ENCODE assay signal across 8 cellular contexts in the genomic region with DNA sequence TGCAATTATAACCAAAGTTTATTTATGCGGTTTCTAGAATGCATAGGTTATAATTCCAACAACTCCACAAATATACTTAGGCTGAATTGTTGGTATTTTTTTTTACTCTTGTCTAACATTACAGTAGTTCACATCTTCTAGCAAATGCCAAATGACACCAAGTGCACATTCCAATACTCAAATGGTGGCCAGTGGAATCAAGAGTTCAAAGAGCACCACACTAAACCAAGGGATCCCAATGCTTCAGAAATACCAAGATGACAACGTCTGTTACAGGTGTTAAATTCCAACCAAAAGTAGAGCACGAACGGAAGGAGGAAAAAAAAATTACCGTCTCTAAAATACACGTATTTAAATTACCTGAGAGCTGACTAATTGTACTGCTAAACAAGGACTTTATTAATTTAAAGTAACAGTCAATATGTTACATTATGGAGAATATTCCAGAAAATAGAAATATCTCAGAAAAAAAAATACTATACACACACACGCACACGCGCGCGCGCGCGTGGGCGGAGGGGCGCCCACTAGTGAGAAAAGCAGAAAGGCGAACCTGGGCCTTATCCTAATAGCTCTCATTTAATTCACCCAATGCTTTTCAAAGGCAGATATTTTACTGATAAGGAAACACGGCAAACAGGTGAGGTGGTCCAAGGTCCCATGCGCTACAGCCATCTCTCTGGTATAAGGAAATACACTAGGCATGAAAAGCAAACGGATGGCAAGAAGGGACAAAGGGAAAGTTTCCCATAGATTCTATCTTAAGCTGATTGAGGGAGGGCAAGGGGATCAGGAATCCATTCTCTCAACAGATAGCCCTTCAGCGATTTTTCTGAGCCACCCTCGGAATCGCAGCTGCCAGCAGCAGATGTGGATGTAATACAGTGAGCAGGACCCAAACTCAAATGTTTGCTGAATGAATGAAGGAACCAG. TPM values are rescaled to one million over a fixed set of nuclear protein-coding genes. Genes with fewer than 3 reads are reported as not detected.
DNase-seq lines count a peak whose midpoint lies in the region; ATAC-seq and TF ChIP-seq lines count a peak whose summit lies in the region.

No MANE protein-coding gene starts in this region.

- no peaks in the 10 kb centered on the region for H3F3A ChIP-seq in PC-3 (ENCODE audit: low read length, unreplicated experiment)

- H3K27ac ChIP-seq in PC-3 (ENCODE audit: low read length) = peak overlapping the region; percentile 49
- H3K27ac ChIP-seq in sigmoid colon = peak overlapping the region; percentile 87 to 94 (median 92)

- no TSS peak for BruUV-seq in PC-3 (replicated peaks; lab: Mats Ljungman, UMichigan)

- no peak for TF ChIP-seq POLR2A in sigmoid colon (IDR thresholded peaks at IDR 0.05)

- H3K9me3 ChIP-seq in PC-3 (ENCODE audit: low read length) (no peaks in the 10 kb centered on the region), sigmoid colon (no peaks in the 10 kb centered on the region)

- TF ChIP-seq CTCF in GM20000 (IDR thresholded peaks at IDR 0.05; ENCODE audit: extremely low read depth, missing control alignments) (no peak), PC-3 (conservative IDR thresholded peaks at IDR 0.05; ENCODE audit: low read depth, low read length) (peak; percentile 57), astrocyte of the cerebellum (IDR thresholded peaks at IDR 0.05; ENCODE audit: low read depth, low read length, missing control alignments) (peak; percentile 42), sigmoid colon (IDR thresholded peaks at IDR 0.05) (no peak)

- peak; percentile 1; the same call in 1 of the 2 replicates for ATAC-seq in PC-3
- ATAC-seq in GM18502 (IDR thresholded peaks at IDR 0.05; ENCODE audit: poor library complexity, unreplicated experiment) = no peak

- H3K36me3 ChIP-seq in PC-3 (ENCODE audit: low read depth, low read length) = no peaks in the 10 kb centered on the region
- peaks cover 0 to 20% (median 10%) of the 10 kb centered on the region in 4 donors for H3K36me3 ChIP-seq in sigmoid colon

- H3K4me3 ChIP-seq in PC-3 (ENCODE audit: low read length) (peak overlapping the region; percentile 87), astrocyte of the cerebellum (ENCODE audit: low read depth, low read length) (peak overlapping the region; percentile 84), iPS-11a (ENCODE audit: low read depth, low read length) (peak overlapping the region; percentile 85), sigmoid colon (peak overlapping the region; percentile 59 to 94 (median 84))

- H3K27me3 ChIP-seq in PC-3 (ENCODE audit: low read length) (no peaks in the 10 kb centered on the region), sigmoid colon (no peaks in the 10 kb centered on the region)

- CTCF ChIA-PET in PC-3 (lab: Charles Lee) = no interaction called here

- TF ChIP-seq EP300 in sigmoid colon (IDR thresholded peaks at IDR 0.05) = no peak

- no peaks in the 10 kb centered on the region; the same call in 1 of the 2 replicates for H4K20me1 ChIP-seq in PC-3 (ENCODE audit: low read length)

- peak overlapping the region; percentile 88 for H3K9ac ChIP-seq in PC-3 (ENCODE audit: low read length)

- POLR2A ChIA-PET in PC-3 (lab: Charles Lee; ENCODE audit: unreplicated experiment) = interaction anchor here (0.6 kb wide), 1 partner anchor 75 kb away, joined by 4 read pairs; no protein-coding TSS in a partner anchor

- in situ Hi-C loops in astrocyte of the cerebellum (cut with HindIII; ENCODE audit: low sequenced_read_pairs) = no loop called here

- intact Hi-C loops in PC-3 (cut with micrococcal nuclease) = no loop called here
- intact Hi-C loops in sigmoid colon (cut with DNase I) = no loop called here

- H3K4me2 ChIP-seq in PC-3 (ENCODE audit: low read length) = peak overlapping the region; percentile 91

- peaks cover 52% of the 10 kb centered on the region for H3K79me2 ChIP-seq in PC-3 (ENCODE audit: low read length)

- peak overlapping the region; percentile 89 for H2AFZ ChIP-seq in PC-3 (ENCODE audit: low read length)

- WGBS in sigmoid colon, 2 donors = 8 to 16% methylated on average over 23 of the region's 23 CpGs

- H3K9me2 ChIP-seq in PC-3 (replicated peaks; ENCODE audit: low read length) = no peaks in the 10 kb centered on the region

- DNase-seq in AG08396 (ENCODE audit: low spot score) (peak; percentile 21), GM20000 (ENCODE audit: low spot score) (peak; percentile 8), PC-3 (peak; percentile 23), astrocyte of the cerebellum (ENCODE audit: low read depth) (no peak), sigmoid colon (no peak), NCI-H2029 (lab: John Stamatoyannopoulos, UW) (no peak)

- H3K4me1 ChIP-seq in PC-3 (ENCODE audit: insufficient read depth, low read length) = peaks cover 23% of the 10 kb centered on the region
- H3K4me1 ChIP-seq in sigmoid colon = peaks cover 0 to 30% (median 21%) of the 10 kb centered on the region in 4 donors

RNA-seq across cellular contexts. Expression of gene PIGF, which starts 1.0 kb away (rescaled TPM):
- total RNA-seq in PC-3 (2014; rRNA removed) (10.5 and 17.0 TPM in 2 replicates), sigmoid colon (10 to 100 TPM in 2 of 4 donors, 1 to 10 TPM in 2; 5.4 to 13.2 (median 10.8) TPM)
- 10 to 100 TPM; 10.2 to 23.0 (median 18.3) TPM for polyA plus RNA-seq in sigmoid colon

RNA-seq across cellular contexts. Expression of gene CRIPT, which starts 1.2 kb away (rescaled TPM):
- total RNA-seq in PC-3 (2014; rRNA removed) = 7.7 and 8.9 TPM in 2 replicates
- 10 to 100 TPM; 15.1 to 30.1 (median 22.1) TPM for total RNA-seq in sigmoid colon
- 10 to 100 TPM in 2 of 3 donors, 1 to 10 TPM in 1; 6.9 to 22.4 (median 17.4) TPM for polyA plus RNA-seq in sigmoid colon

Comparison
In these comparisons a context has a peak if more than half of its experiments do, and no peak if none do; other contexts are left out.
1. DNase-seq: peak in AG08396 (single experiment), GM20000 (single experiment) and PC-3 (single experiment); none in astrocyte of the cerebellum (single experiment), sigmoid colon (single experiment) and NCI-H2029 (single experiment).
2. CTCF ChIP-seq: peak in PC-3 (single experiment) and astrocyte of the cerebellum (single experiment); none in GM20000 (single experiment) and sigmoid colon (0 of 4).
3. Peak in every context shown above with its lines, with median percentiles within 50 percentile points of each other: H3K4me3 ChIP-seq.